8 cellular contexts compared by ENCODE assay signal in the genomic region with DNA sequence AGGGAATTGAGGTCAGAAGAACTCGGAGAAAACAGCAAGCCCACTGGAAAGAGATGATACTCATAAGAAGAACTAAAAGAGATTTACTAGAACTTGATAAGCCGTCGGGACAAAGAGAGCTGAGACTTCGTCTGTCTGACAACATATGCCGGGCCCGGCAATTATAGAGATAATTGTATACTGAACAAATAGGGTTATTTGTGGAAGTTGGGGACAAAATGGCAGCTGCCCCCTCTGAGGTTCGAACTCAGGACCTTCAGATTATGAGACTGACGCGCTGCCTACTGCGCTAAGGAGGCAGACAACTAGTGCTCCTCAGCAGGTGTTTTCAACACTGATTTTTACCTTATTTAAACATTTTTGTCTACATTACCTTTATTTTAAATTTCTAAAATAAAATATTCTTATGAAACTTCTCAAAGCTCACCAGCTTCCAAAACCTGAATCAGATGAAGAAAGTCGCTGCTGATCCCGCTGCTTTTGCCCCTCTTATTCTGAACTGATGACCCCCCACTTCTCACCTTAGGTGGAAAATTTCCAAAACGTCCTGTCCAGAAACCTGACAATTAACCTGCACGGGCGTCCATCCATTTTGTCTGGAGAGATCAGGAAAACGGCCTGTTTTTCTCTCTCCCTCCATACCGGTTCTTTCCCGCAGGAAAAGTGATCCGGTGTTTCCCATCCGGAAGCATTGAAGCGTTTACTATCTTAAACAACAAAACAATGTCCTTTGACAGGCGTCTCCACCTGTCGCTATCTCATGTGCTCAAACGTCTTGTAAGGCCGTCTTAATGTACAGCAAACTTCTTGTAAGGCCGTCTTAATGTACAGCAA.
DNase-seq lines count a peak whose midpoint lies in the region; ATAC-seq and FAIRE-seq lines count a peak whose summit lies in the region.

No MANE protein-coding gene starts in this region.

- peak; percentile 74 for DNase-seq in DMS 273 treated with DMSO at 0.1 percent for 48 hours (lab: John Stamatoyannopoulos, UW)
- peak; percentile 53 for DNase-seq in NCI-H345 (lab: John Stamatoyannopoulos, UW)
- peak; percentile 54 to 62 for DNase-seq in activated CD4-positive, alpha-beta T cell treated with anti-CD3 and anti-CD28 coated beads for 4 hours
- peak in 1 of 2 donors; percentile 39 for DNase-seq in memory B cell (ENCODE audit: low spot score in 2 of 2)
- DNase-seq in stimulated activated CD8-positive, alpha-beta memory T cell treated with anti-CD3 and anti-CD28 coated beads, Interleukin-4, amount 100 ng/mL, for 4 hours (ENCODE audit: low read depth in 2 of 2, low spot score in 1 of 2) = peak; percentile 21 to 23
- DNase-seq in HTR-8/SVneo (ENCODE audit: insufficient read length, low spot score) = no peak

- H3K4me3 ChIP-seq in duodenal mucosa (ENCODE audit: low read depth in 1 of 2, low read length in 2 of 2) = peak overlapping the region; percentile 60 to 75

- ATAC-seq in HG02588 (IDR thresholded peaks at IDR 0.05; ENCODE audit: unreplicated experiment) (peak; percentile 64), memory B cell (ENCODE audit: low read depth) (peak; percentile 56)

- H3K9me3 ChIP-seq in duodenal mucosa (ENCODE audit: control insufficient read depth in 1 of 2, low read length in 2 of 2) = no peaks in the 10 kb centered on the region

- H3K27ac ChIP-seq in duodenal mucosa (ENCODE audit: low read depth, low read length) = no peak overlapping the region

- peaks cover 2% of the 10 kb centered on the region for H3K9me3 Mint-ChIP-seq in memory B cell

- peaks cover 11% of the 10 kb centered on the region for H3K27me3 Mint-ChIP-seq in memory B cell

- peak overlapping the region; percentile 25 to 38 for H3K9ac ChIP-seq in duodenal mucosa (ENCODE audit: low read depth in 1 of 2, low read length in 2 of 2)

- peak overlapping the region; percentile 31 for H3K27ac Mint-ChIP-seq in memory B cell

- no peaks in the 10 kb centered on the region for H3K36me3 ChIP-seq in duodenal mucosa (ENCODE audit: control insufficient read depth in 1 of 2, insufficient read depth in 2 of 2, low read length in 2 of 2)

- peak overlapping the region; percentile 46 for H3K4me3 Mint-ChIP-seq in memory B cell

- no peaks in the 10 kb centered on the region for H3K36me3 Mint-ChIP-seq in memory B cell

- peaks cover 7 to 11% of the 10 kb centered on the region in 2 donors for H3K4me1 ChIP-seq in duodenal mucosa (ENCODE audit: control insufficient read depth in 1 of 2, insufficient read depth in 2 of 2, low read length in 2 of 2)

- no peak for FAIRE-seq in HTR-8/SVneo (lab: Jason Lieb, UNC)

- peaks cover 7% of the 10 kb centered on the region for H3K4me1 Mint-ChIP-seq in memory B cell

- no peaks in the 10 kb centered on the region for H3K27me3 ChIP-seq in duodenal mucosa (ENCODE audit: control insufficient read depth in 1 of 2, insufficient read depth in 2 of 2, low read length in 2 of 2)
